ENCODE assay signal across 13 cellular contexts in genomic region chr20:1286267-1287036, GRCh38. TPM values are rescaled to one million over a fixed set of nuclear protein-coding genes. Genes with fewer than 3 reads are reported as not detected.
DNase-seq lines count a peak whose midpoint lies in the region; ATAC-seq and TF ChIP-seq lines count a peak whose summit lies in the region.
"Had no signal": no experiment of that assay in that cellular context is flagged by ENCODE, and none has a peak within 500 bp of the region (broad histone marks: within the 10 kb centered on the region; RNA-seq: fewer than 3 reads in every experiment).

No MANE protein-coding gene starts in this region.

- H3K27ac Mint-ChIP-seq in activated naive CD8-positive, alpha-beta T cell treated with anti-CD3 and anti-CD28 coated beads for 36 hours: peak overlapping the region; percentile 86
- H3K27ac Mint-ChIP-seq in neural progenitor cell: peak overlapping the region; percentile 18

- no peak for ATAC-seq in HG03571 (IDR thresholded peaks at IDR 0.05; ENCODE audit: unreplicated experiment)

- no peaks in the 10 kb centered on the region for H3K9me3 Mint-ChIP-seq in activated naive CD8-positive, alpha-beta T cell treated with anti-CD3 and anti-CD28 coated beads for 36 hours
- H3K9me3 Mint-ChIP-seq in neural progenitor cell: no peaks in the 10 kb centered on the region
- H3K9me3 Mint-ChIP-seq: H9 had no signal

- peaks cover 7% of the 10 kb centered on the region for H3K36me3 Mint-ChIP-seq in activated naive CD8-positive, alpha-beta T cell treated with anti-CD3 and anti-CD28 coated beads for 36 hours
- H3K36me3 Mint-ChIP-seq in neural progenitor cell: no peaks in the 10 kb centered on the region

- no peak overlapping the region for H3K9ac ChIP-seq in neural progenitor cell

- H3K27ac ChIP-seq in neural progenitor cell: no peak overlapping the region
- H3K27ac ChIP-seq: heart right ventricle had no signal

- H3K9me3 ChIP-seq in neural progenitor cell (ENCODE audit: low read depth): no peaks in the 10 kb centered on the region
- H3K9me3 ChIP-seq: heart right ventricle had no signal

- H3K4me3 Mint-ChIP-seq in activated naive CD8-positive, alpha-beta T cell treated with anti-CD3 and anti-CD28 coated beads for 36 hours: peak overlapping the region; percentile 38
- no peak overlapping the region for H3K4me3 Mint-ChIP-seq in neural progenitor cell
- H3K4me3 Mint-ChIP-seq: H9 had no signal

- peak overlapping the region; percentile 32 for H3K4me2 ChIP-seq in neural progenitor cell

- no peak overlapping the region for H3K4me3 ChIP-seq in neural progenitor cell
- H3K4me3 ChIP-seq: heart right ventricle had no signal

- H3F3A ChIP-seq in neural progenitor cell (ENCODE audit: low read depth): peaks cover 10% of the 10 kb centered on the region

- H3K4me1 Mint-ChIP-seq in activated naive CD8-positive, alpha-beta T cell treated with anti-CD3 and anti-CD28 coated beads for 36 hours: peaks cover 36% of the 10 kb centered on the region
- peaks cover 8% of the 10 kb centered on the region for H3K4me1 Mint-ChIP-seq in neural progenitor cell

- H3K27me3 Mint-ChIP-seq in activated naive CD8-positive, alpha-beta T cell treated with anti-CD3 and anti-CD28 coated beads for 36 hours: no peaks in the 10 kb centered on the region
- H3K27me3 Mint-ChIP-seq in neural progenitor cell (ENCODE audit: insufficient read depth, low read depth): no peaks in the 10 kb centered on the region

- DNase-seq in activated T-cell treated with anti-CD3 and anti-CD28 coated beads, Interleukin-2, amount 50 U/mL, for 1 hour: peak; percentile 38
- DNase-seq in activated T-cell treated with anti-CD3 and anti-CD28 coated beads for 4 hours (no peak), T follicular helper cell (ENCODE audit: low read depth) (peak; percentile 6), neural progenitor cell (ENCODE audit: low spot score) (no peak), COLO829 (ENCODE audit: low spot score) (no peak), DMS114 treated with DMSO at 0.1 percent for 48 hours (lab: John Stamatoyannopoulos, UW; ENCODE audit: unreplicated experiment) (no peak)
- DNase-seq in activated naive CD8-positive, alpha-beta T cell treated with anti-CD3 and anti-CD28 coated beads for 36 hours: no peak
- DNase-seq: ACHN, H9, heart right ventricle, kidney, NCI-H524 treated with DMSO at 0.1 percent for 48 hours had no signal

- H3K27me3 ChIP-seq in neural progenitor cell: no peaks in the 10 kb centered on the region
- H3K27me3 ChIP-seq: heart right ventricle had no signal

- H4K20me1 ChIP-seq in neural progenitor cell (ENCODE audit: low read depth): no peaks in the 10 kb centered on the region

- no peaks in the 10 kb centered on the region for H3K36me3 ChIP-seq in neural progenitor cell

- H2AFZ ChIP-seq in neural progenitor cell (replicated peaks): no peak overlapping the region

- H3K4me1 ChIP-seq in neural progenitor cell: peaks cover 35% of the 10 kb centered on the region

- no peaks in the 10 kb centered on the region for H3K79me2 ChIP-seq in neural progenitor cell (ENCODE audit: low read depth)

- no peak for TF ChIP-seq CTCF in neural progenitor cell (IDR thresholded peaks at IDR 0.05)

RNA-seq across cellular contexts. Expression of gene SNPH, which starts 20.4 kb away (rescaled TPM):
- 1 to 10 TPM; 3.2 to 3.6 TPM for total RNA-seq in activated naive CD8-positive, alpha-beta T cell treated with anti-CD3 and anti-CD28 coated beads for 36 hours
- total RNA-seq in neural progenitor cell (ENCODE audit: low replicate concordance): 0.43 and 0.90 TPM in 2 replicates

RNA-seq across cellular contexts. Expression of gene SDCBP2, which starts 42.5 kb away (rescaled TPM):
- 1 to 10 TPM; 3.3 to 3.9 TPM for total RNA-seq in activated naive CD8-positive, alpha-beta T cell treated with anti-CD3 and anti-CD28 coated beads for 36 hours
- total RNA-seq in neural progenitor cell (ENCODE audit: low replicate concordance): 1.6 and 6.6 TPM in 2 replicates

Comparison
In these comparisons a context has a peak if more than half of its experiments do, and no peak if none do; other contexts are left out.
1. DNase-seq: peak in activated T-cell treated with anti-CD3 and anti-CD28 coated beads, Interleukin-2, amount 50 U/mL, for 1 hour (single experiment) and T follicular helper cell (single experiment); none in activated T-cell treated with anti-CD3 and anti-CD28 coated beads for 4 hours (single experiment), activated naive CD8-positive, alpha-beta T cell treated with anti-CD3 and anti-CD28 coated beads for 36 hours (single experiment), neural progenitor cell (single experiment), COLO829 (single experiment) and DMS114 treated with DMSO at 0.1 percent for 48 hours (single experiment).